In genomic region chr19:54315956-54316355, GRCh38 we compare ENCODE assay signal across 18 cellular contexts. TPM values are rescaled to one million over a fixed set of nuclear protein-coding genes. Genes with fewer than 3 reads are reported as not detected.
DNase-seq lines count a peak whose midpoint lies in the region; ATAC-seq and TF ChIP-seq lines count a peak whose summit lies in the region.
"Had no signal": no experiment of that assay in that cellular context is flagged by ENCODE, and none has a peak within 500 bp of the region (broad histone marks: within the 10 kb centered on the region; RNA-seq: fewer than 3 reads in every experiment).

No MANE protein-coding gene starts in this region.

- no peak overlapping the region for H3K27ac Mint-ChIP-seq in chondrocyte (ENCODE audit: unreplicated experiment)
- H3K27ac Mint-ChIP-seq: CD4-positive, CD25-positive, alpha-beta regulatory T cell had no signal

- no peak overlapping the region for H3K4me3 Mint-ChIP-seq in chondrocyte (ENCODE audit: unreplicated experiment)
- H3K4me3 Mint-ChIP-seq: CD4-positive, CD25-positive, alpha-beta regulatory T cell had no signal

- H3K9me3 ChIP-seq in BLaER1 treated with 17β-estradiol and CSF1 and Interleukin-3, amounts not matched to agents 10 nM and 100 nM (replicated peaks in 1 of 11), result peaks cover 0 to 11% (median 3%) of the 10 kb centered on the region in 11 experiments; a peak in 12 of 22 replicates
- H3K9me3 ChIP-seq: Caco-2 had no signal

- no peaks in the 10 kb centered on the region for H3K9me3 Mint-ChIP-seq in chondrocyte (ENCODE audit: low read depth)
- H3K9me3 Mint-ChIP-seq: CD4-positive, CD25-positive, alpha-beta regulatory T cell had no signal

- H3K36me3 Mint-ChIP-seq in chondrocyte (ENCODE audit: low read depth), result no peaks in the 10 kb centered on the region
- H3K36me3 Mint-ChIP-seq: CD4-positive, CD25-positive, alpha-beta regulatory T cell had no signal

- intact Hi-C loops in posterior vena cava (cut with DNase I), result no loop called here

- no peak overlapping the region for H3K9ac ChIP-seq in BLaER1 treated with 17β-estradiol and CSF1 and Interleukin-3, amounts not matched to agents 10 nM and 100 nM
- H3K9ac ChIP-seq: BLaER1 had no signal

- DNase-seq in chondrocyte (ENCODE audit: low spot score) (peak; percentile 52), left lobe of liver (ENCODE audit: low spot score) (peak; percentile 41), posterior vena cava (ENCODE audit: low spot score) (peak; percentile 41), SHP77 (lab: John Stamatoyannopoulos, UW) (no peak), cerebellar cortex (ENCODE audit: low spot score) (no peak), DMS 273 (lab: John Stamatoyannopoulos, UW; ENCODE audit: unreplicated experiment) (no peak)
- DNase-seq: 8988T, Caco-2, DMS153, DMS79, HCEC 1CT had no signal

- H3K4me1 Mint-ChIP-seq in chondrocyte (ENCODE audit: low read depth), result no peaks in the 10 kb centered on the region

- peaks cover 0 to 8% (median 0%) of the 10 kb centered on the region in 11 experiments; a peak in 5 of 22 replicates for H3K36me3 ChIP-seq in BLaER1 treated with 17β-estradiol and CSF1 and Interleukin-3, amounts not matched to agents 10 nM and 100 nM
- H3K36me3 ChIP-seq: BLaER1 had no signal

- H3K27me3 ChIP-seq in BLaER1 treated with 17β-estradiol and CSF1 and Interleukin-3, amounts not matched to agents 10 nM and 100 nM, result no peaks in the 10 kb centered on the region
- H3K27me3 ChIP-seq: BLaER1 had no signal

- no peak for TF ChIP-seq CTCF in chondrocyte (IDR thresholded peaks at IDR 0.05)

- no peaks in the 10 kb centered on the region for H4K20me1 ChIP-seq in BLaER1 treated with 17β-estradiol and CSF1 and Interleukin-3, amounts not matched to agents 10 nM and 100 nM
- H4K20me1 ChIP-seq: BLaER1 had no signal

- H3K4me1 ChIP-seq in BLaER1 treated with 17β-estradiol and CSF1 and Interleukin-3, amounts not matched to agents 10 nM and 100 nM, result peaks cover 24 to 85% (median 69%) of the 10 kb centered on the region in 10 experiments
- H3K4me1 ChIP-seq: Caco-2 had no signal

- ATAC-seq in left lobe of liver (no peak), GM19455 (IDR thresholded peaks at IDR 0.05; ENCODE audit: unreplicated experiment) (no peak)
- ATAC-seq: GM12878 had no signal

- peak overlapping the region in 2 of 11 experiments; percentile 7 to 8; a peak in 2 of 22 replicates for H3K27ac ChIP-seq in BLaER1 treated with 17β-estradiol and CSF1 and Interleukin-3, amounts not matched to agents 10 nM and 100 nM
- H3K27ac ChIP-seq: BLaER1 had no signal

- no peak overlapping the region for H3K4me3 ChIP-seq in BLaER1 treated with 17β-estradiol and CSF1 and Interleukin-3, amounts not matched to agents 10 nM and 100 nM
- H3K4me3 ChIP-seq: BLaER1, GM12878 had no signal

- H3K4me2 ChIP-seq in BLaER1 treated with 17β-estradiol and CSF1 and Interleukin-3, amounts not matched to agents 10 nM and 100 nM, result peak overlapping the region in 6 of 11 experiments; percentile 41 to 87 (median 78); a peak in 9 of 22 replicates
- H3K4me2 ChIP-seq: BLaER1 had no signal

- H3K27me3 Mint-ChIP-seq in chondrocyte (ENCODE audit: low read depth), result peaks cover 21% of the 10 kb centered on the region

RNA-seq across cellular contexts. Expression of gene LILRA5, which starts 3.0 kb away (rescaled TPM):
- total RNA-seq in chondrocyte (not detected in 3 replicates), left lobe of liver (1.4 TPM), posterior vena cava (10 to 100 TPM in 1 of 2 donors, 1 to 10 TPM in 1; 6.2 to 11.7 TPM)
- total RNA-seq: A673; Caco-2; CD4-positive, CD25-positive, alpha-beta regulatory T cell; HT-29 had no signal

RNA-seq across cellular contexts. Expression of gene LILRA4, which starts 23.0 kb away (rescaled TPM):
- total RNA-seq in chondrocyte (not detected in 3 replicates), left lobe of liver (not detected), posterior vena cava (under 1 TPM in 1 of 2 donors, not detected in 1; 0.57 TPM)
- total RNA-seq: A673; Caco-2; CD4-positive, CD25-positive, alpha-beta regulatory T cell; HT-29 had no signal

RNA-seq across cellular contexts. Expression of gene LILRB2, which starts 35.0 kb away (rescaled TPM):
- total RNA-seq in chondrocyte (not detected in 3 replicates), left lobe of liver (1.7 TPM), posterior vena cava (10 to 100 TPM in 1 of 2 donors, 1 to 10 TPM in 1; 7.3 to 12.9 TPM)
- total RNA-seq: A673; Caco-2; CD4-positive, CD25-positive, alpha-beta regulatory T cell; HT-29 had no signal

RNA-seq across cellular contexts. Expression of gene LAIR1, which starts 48.8 kb away (rescaled TPM):
- total RNA-seq in chondrocyte (not detected in 3 replicates), left lobe of liver (3.1 TPM), posterior vena cava (10 to 100 TPM; 18.3 to 42.2 TPM)
- total RNA-seq: A673, Caco-2, HT-29 had no signal

RNA-seq across cellular contexts. Expression of gene LILRB5, which starts 58.9 kb away (rescaled TPM):
- not detected in 3 replicates for total RNA-seq in chondrocyte
- 8.7 TPM for total RNA-seq in left lobe of liver
- total RNA-seq in posterior vena cava, result 10 to 100 TPM; 14.9 to 22.5 TPM
- total RNA-seq: A673; Caco-2; CD4-positive, CD25-positive, alpha-beta regulatory T cell; HT-29 had no signal

Comparison
In these comparisons a context has a peak if more than half of its experiments do, and no peak if none do; other contexts are left out.
1. DNase-seq: peak in chondrocyte (single experiment), left lobe of liver (single experiment) and posterior vena cava (single experiment); none in SHP77 (0 of 2), cerebellar cortex (single experiment) and DMS 273 (single experiment).